In the genomic region with DNA sequence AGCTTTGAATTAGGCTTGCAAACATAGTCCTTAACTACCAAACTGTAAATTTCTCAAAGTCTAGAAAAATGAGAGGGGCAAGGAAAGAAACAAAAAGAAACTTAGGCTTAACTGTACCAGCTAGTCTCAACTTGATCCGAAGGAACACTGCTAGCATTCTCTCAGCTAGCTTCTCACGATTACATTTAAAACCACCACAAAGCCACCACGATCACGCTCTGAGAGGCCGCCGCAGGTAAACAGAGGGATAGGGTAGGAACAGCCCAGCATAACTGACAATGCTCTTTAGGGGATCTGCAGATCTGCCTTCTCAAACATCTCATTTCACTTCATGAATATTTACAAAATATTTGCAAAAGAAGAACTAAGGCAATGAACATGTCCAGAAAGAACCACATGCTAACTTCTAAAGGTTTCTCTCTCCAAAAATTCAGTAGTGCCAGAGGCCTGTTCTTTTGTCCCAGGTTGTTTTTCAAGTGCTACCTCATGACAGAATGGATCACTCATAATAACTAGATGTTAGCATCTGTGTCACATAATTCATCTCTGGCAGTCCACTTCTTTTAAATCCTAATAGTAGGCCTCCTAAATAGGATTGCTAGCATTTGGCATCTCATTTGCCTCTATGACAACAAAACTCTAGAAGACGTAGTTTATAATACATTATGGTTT, we compare ENCODE assay signal across 15 cellular contexts. TPM values are rescaled to one million over a fixed set of nuclear protein-coding genes. Genes with fewer than 3 reads are reported as not detected.
DNase-seq lines count a peak whose midpoint lies in the region; ATAC-seq, FAIRE-seq and TF ChIP-seq lines count a peak whose summit lies in the region.
"Had no signal": no experiment of that assay in that cellular context is flagged by ENCODE, and none has a peak within 500 bp of the region (broad histone marks: within the 10 kb centered on the region; RNA-seq: fewer than 3 reads in every experiment).

No MANE protein-coding gene starts in this region.

- no peak overlapping the region for H3K4me3 ChIP-seq in HL-60 (replicated peaks; ENCODE audit: insufficient read depth, low read length)
- H3K4me3 ChIP-seq: BLaER1 had no signal

- intact Hi-C loops in CD4-positive, alpha-beta T cell (cut with DNase I, micrococcal nuclease): loop anchor here in 1 of 2 experiments (1.0 kb wide), 1 partner anchor 17 kb away; no protein-coding TSS in a partner anchor

- no peaks in the 10 kb centered on the region for H3K36me3 Mint-ChIP-seq in CD4-positive, alpha-beta T cell (ENCODE audit: low read depth)
- H3K36me3 Mint-ChIP-seq in activated naive CD8-positive, alpha-beta T cell: peaks cover 8% of the 10 kb centered on the region
- H3K36me3 Mint-ChIP-seq in natural killer cell treated with Interleukin-12 subunit alpha and Interleukin-12 subunit beta and Interleukin-15 and Interleukin-18, amount 100 ng/mL, for 72 hours: peaks cover 9% of the 10 kb centered on the region

- H3K27ac ChIP-seq in CD4-positive, alpha-beta T cell (ENCODE audit: low read depth, low read length): peak overlapping the region; percentile 54
- H3K27ac ChIP-seq in HL-60 (replicated peaks): peak overlapping the region; percentile 9; the same call in 1 of the 2 replicates
- H3K27ac ChIP-seq: BLaER1 had no signal

- H3K27ac Mint-ChIP-seq in CD4-positive, alpha-beta T cell: peak overlapping the region; percentile 92
- H3K27ac Mint-ChIP-seq in activated naive CD8-positive, alpha-beta T cell: peak overlapping the region; percentile 81
- H3K27ac Mint-ChIP-seq in natural killer cell treated with Interleukin-12 subunit alpha and Interleukin-12 subunit beta and Interleukin-15 and Interleukin-18, amount 100 ng/mL, for 72 hours: peak overlapping the region; percentile 87 to 96

- TF ChIP-seq POLR2A in GM12892 (IDR thresholded peaks at IDR 0.05; ENCODE audit: low read depth, low read length): no peak

- peak in 1 of 10 experiments; percentile 11 for DNase-seq in CD4-positive, alpha-beta T cell
- no peak for DNase-seq in HL-60 (ENCODE audit: low read depth in 1 of 2, low spot score in 1 of 2)
- no peak for DNase-seq in natural killer cell treated with Interleukin-12 subunit alpha and Interleukin-12 subunit beta and Interleukin-15 and Interleukin-18, amount 100 ng/mL, for 72 hours (ENCODE audit: low spot score)
- DNase-seq in GDM1 (lab: John Stamatoyannopoulos, UW): no peak
- DNase-seq in T-helper 9 cell: no peak
- DNase-seq in GM12892 (ENCODE audit: insufficient read length): no peak
- DNase-seq: effector CD8-positive, alpha-beta T cell; NCI-H2171; OCI-M1; retina had no signal

- no peak for TF ChIP-seq CTCF in CD4-positive, alpha-beta T cell (IDR thresholded peaks at IDR 0.05)
- TF ChIP-seq CTCF in HL-60 (IDR thresholded peaks at IDR 0.05; ENCODE audit: insufficient read depth, low read length): no peak

- no peaks in the 10 kb centered on the region for H3K27me3 ChIP-seq in CD4-positive, alpha-beta T cell (ENCODE audit: control insufficient read depth, insufficient read depth, low read length)
- H3K27me3 ChIP-seq in HL-60 (ENCODE audit: insufficient read depth, poor library complexity, severe bottlenecking): no peaks in the 10 kb centered on the region
- H3K27me3 ChIP-seq: BLaER1 had no signal

- H3K9me3 Mint-ChIP-seq in CD4-positive, alpha-beta T cell: no peaks in the 10 kb centered on the region
- peaks cover 5% of the 10 kb centered on the region for H3K9me3 Mint-ChIP-seq in activated naive CD8-positive, alpha-beta T cell (ENCODE audit: low read depth)
- no peaks in the 10 kb centered on the region for H3K9me3 Mint-ChIP-seq in natural killer cell treated with Interleukin-12 subunit alpha and Interleukin-12 subunit beta and Interleukin-15 and Interleukin-18, amount 100 ng/mL, for 72 hours

- peaks cover 78% of the 10 kb centered on the region for H3K4me1 Mint-ChIP-seq in CD4-positive, alpha-beta T cell (ENCODE audit: low read depth)
- H3K4me1 Mint-ChIP-seq in activated naive CD8-positive, alpha-beta T cell (ENCODE audit: low read depth): peaks cover 79% of the 10 kb centered on the region
- H3K4me1 Mint-ChIP-seq in natural killer cell treated with Interleukin-12 subunit alpha and Interleukin-12 subunit beta and Interleukin-15 and Interleukin-18, amount 100 ng/mL, for 72 hours (ENCODE audit: low read depth in 2 of 2): peaks cover 53 to 58% of the 10 kb centered on the region in 2 donors

- H3K9me3 ChIP-seq in CD4-positive, alpha-beta T cell (ENCODE audit: control insufficient read depth, low read length): no peaks in the 10 kb centered on the region

- no peaks in the 10 kb centered on the region for H3K27me3 Mint-ChIP-seq in CD4-positive, alpha-beta T cell
- no peaks in the 10 kb centered on the region for H3K27me3 Mint-ChIP-seq in activated naive CD8-positive, alpha-beta T cell
- H3K27me3 Mint-ChIP-seq in natural killer cell treated with Interleukin-12 subunit alpha and Interleukin-12 subunit beta and Interleukin-15 and Interleukin-18, amount 100 ng/mL, for 72 hours: no peaks in the 10 kb centered on the region

- CTCF ChIA-PET in CD4-positive, alpha-beta T cell (lab: Charles Lee): interaction anchor here (1.5 kb wide), 1 partner anchor 16 kb away, joined by 4 read pairs; no protein-coding TSS in a partner anchor

- peak overlapping the region; percentile 76 for H3K4me3 Mint-ChIP-seq in CD4-positive, alpha-beta T cell
- peak overlapping the region; percentile 76 for H3K4me3 Mint-ChIP-seq in activated naive CD8-positive, alpha-beta T cell
- H3K4me3 Mint-ChIP-seq in natural killer cell treated with Interleukin-12 subunit alpha and Interleukin-12 subunit beta and Interleukin-15 and Interleukin-18, amount 100 ng/mL, for 72 hours: peak overlapping the region; percentile 76

- ATAC-seq in CD4-positive, alpha-beta T cell (ENCODE audit: poor library complexity): peak; percentile 63
- peak in 1 of 2 donors; percentile 14 for ATAC-seq in natural killer cell treated with Interleukin-12 subunit alpha and Interleukin-12 subunit beta and Interleukin-15 and Interleukin-18, amount 100 ng/mL, for 72 hours
- no peak for ATAC-seq in HG03442 (IDR thresholded peaks at IDR 0.05; ENCODE audit: unreplicated experiment)

- POLR2A ChIA-PET in CD4-positive, alpha-beta T cell (lab: Charles Lee): interaction anchor here (1.2 to 4.0 kb wide), 3 partner anchors 9 to 18 kb away, joined by 5 to 31 read pairs (median 15); a partner anchor contains a TSS

- no peak for FAIRE-seq in GM12892 (lab: Jason Lieb, UNC)
- FAIRE-seq: H1, keratinocyte had no signal

RNA-seq across cellular contexts. Expression of a gene that starts 18.9 kb away (rescaled TPM):
- 10 to 100 TPM; 10.5 to 11.3 TPM for total RNA-seq in CD4-positive, alpha-beta T cell
- 10 to 100 TPM; 50.4 to 52.9 TPM for total RNA-seq in natural killer cell treated with Interleukin-12 subunit alpha and Interleukin-12 subunit beta and Interleukin-15 and Interleukin-18, amount 100 ng/mL, for 72 hours
- polyA plus RNA-seq in GM12892 (2012; ENCODE audit: missing spikeins): 36.5 TPM

Comparison
In these comparisons a context has a peak if more than half of its experiments do, and no peak if none do; other contexts are left out.
1. RNA of a gene that starts 18.9 kb away (total RNA-seq): 50.4 to 52.9 TPM in natural killer cell treated with Interleukin-12 subunit alpha and Interleukin-12 subunit beta and Interleukin-15 and Interleukin-18, amount 100 ng/mL, for 72 hours; 10.5 to 11.3 TPM in CD4-positive, alpha-beta T cell; every median in the first group is over 4 times any median in the second.
2. Peak in every context shown above with its lines, with median percentiles within 50 percentile points of each other: H3K27ac Mint-ChIP-seq and H3K4me3 Mint-ChIP-seq.